In the genomic region with DNA sequence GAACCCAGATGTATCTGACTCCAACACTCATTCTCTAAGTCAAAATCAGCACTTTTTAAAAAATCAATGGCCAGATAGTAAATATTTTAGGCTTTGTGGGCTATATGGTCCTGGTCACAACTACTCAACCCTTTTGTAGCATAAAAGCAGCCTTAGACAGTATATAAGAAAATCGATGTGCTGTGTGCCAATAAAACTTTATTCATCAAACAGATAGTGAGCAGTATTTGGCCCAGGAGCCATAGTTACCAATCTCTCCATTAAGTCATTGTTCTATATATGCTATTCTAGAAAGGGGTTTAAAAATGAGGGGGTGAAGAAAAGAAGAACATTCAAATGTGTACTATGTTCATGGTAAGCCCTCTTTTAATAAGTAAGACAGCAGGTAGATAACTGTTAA, we compare ENCODE assay signal across 22 cellular contexts. TPM values are rescaled to one million over a fixed set of nuclear protein-coding genes. Genes with fewer than 3 reads are reported as not detected.
DNase-seq lines count a peak whose midpoint lies in the region; ATAC-seq, FAIRE-seq and TF ChIP-seq lines count a peak whose summit lies in the region.
"Had no signal": no experiment of that assay in that cellular context is flagged by ENCODE, and none has a peak within 500 bp of the region (broad histone marks: within the 10 kb centered on the region; RNA-seq: fewer than 3 reads in every experiment).

No MANE protein-coding gene starts in this region.

- H3K27me3 ChIP-seq in GM23248 (replicated peaks; ENCODE audit: insufficient read depth) (no peaks in the 10 kb centered on the region), Karpas-422 (ENCODE audit: low read length) (no peaks in the 10 kb centered on the region), GM12878 (replicated peaks in 1 of 2; ENCODE audit: control insufficient read depth in 2 of 2, insufficient read depth in 2 of 2, low read length in 1 of 2) (no peaks in the 10 kb centered on the region)

- no peak for FAIRE-seq in GM12878 (lab: Jason Lieb, UNC)
- FAIRE-seq: A204.1, H54 had no signal

- no peak overlapping the region for H2AFZ ChIP-seq in GM23248
- no peak overlapping the region for H2AFZ ChIP-seq in Karpas-422 (ENCODE audit: low read length)
- no peak overlapping the region for H2AFZ ChIP-seq in GM12878 (ENCODE audit: control insufficient read depth, low read depth, low read length)

- peaks cover 28% of the 10 kb centered on the region for H3K4me1 Mint-ChIP-seq in stimulated activated memory B cell treated with anti-CD40 and anti-IgM and Interleukin-4, amounts not matched to agents 10 μg/mL and 1 μg/mL and 100 μg/mL, for 72 hours
- H3K4me1 Mint-ChIP-seq: CD4-positive, alpha-beta memory T cell had no signal

- H3K9me3 Mint-ChIP-seq in stimulated activated memory B cell treated with anti-CD40 and anti-IgM and Interleukin-4, amounts not matched to agents 10 μg/mL and 1 μg/mL and 100 μg/mL, for 72 hours: no peaks in the 10 kb centered on the region

- no peaks in the 10 kb centered on the region for H4K20me1 ChIP-seq in GM23248 (ENCODE audit: insufficient read depth)
- 0 out of 2 replicates have a peak, but pooled peaks cover 4% of the 10 kb centered on the region for H4K20me1 ChIP-seq in Karpas-422 (ENCODE audit: insufficient read depth, low read depth, low read length)
- H4K20me1 ChIP-seq in GM12878 (ENCODE audit: control insufficient read depth, insufficient read depth): no peaks in the 10 kb centered on the region

- POLR2A ChIA-PET in GM12878 (lab: Charles Lee): no interaction called here

- ATAC-seq in GM12878: no peak
- ATAC-seq in stimulated activated memory B cell treated with anti-CD40 and anti-IgM and Interleukin-4, amounts not matched to agents 10 μg/mL and 1 μg/mL and 100 μg/mL, for 72 hours: no peak
- ATAC-seq in omental fat pad (ENCODE audit: low FRiP score): no peak

- TF ChIP-seq CTCF in GM12878 (IDR thresholded peaks at IDR 0.05 in 2 of 3, conservative IDR thresholded peaks at IDR 0.05 in 1 of 3; ENCODE audit: control insufficient read depth in 2 of 3, extremely low read depth in 1 of 3, insufficient read depth in 1 of 3, low read depth in 3 of 3, low read length in 3 of 3) (no peak), omental fat pad (IDR thresholded peaks at IDR 0.05) (no peak)

- CTCF ChIA-PET in GM12878 (lab: Yijun Ruan, JAX): interaction anchor here (1.9 kb wide), 1 partner anchor 10 kb away, joined by 6 read pairs; no protein-coding TSS in a partner anchor

- in situ Hi-C loops in GM23248 (cut with MboI) (no loop called here), GM12878 (cut with MboI) (no loop called here)

- H3K9ac ChIP-seq in GM23248: no peak overlapping the region
- no peak overlapping the region for H3K9ac ChIP-seq in Karpas-422 (ENCODE audit: low read length)
- H3K9ac ChIP-seq in GM12878 (ENCODE audit: control insufficient read depth, insufficient read depth, low read length): no peak overlapping the region
- H3K9ac ChIP-seq: SK-N-SH had no signal

- H3K4me1 ChIP-seq in GM23248 (ENCODE audit: insufficient read depth): peaks cover 31% of the 10 kb centered on the region
- peaks cover 36% of the 10 kb centered on the region for H3K4me1 ChIP-seq in Karpas-422 (ENCODE audit: low read length)
- H3K4me1 ChIP-seq in GM12878 (ENCODE audit: control insufficient read depth, insufficient read depth, low read length): peaks cover 3% of the 10 kb centered on the region; the same call in 1 of the 2 replicates

- H3K4me3 Mint-ChIP-seq in stimulated activated memory B cell treated with anti-CD40 and anti-IgM and Interleukin-4, amounts not matched to agents 10 μg/mL and 1 μg/mL and 100 μg/mL, for 72 hours: no peak overlapping the region
- H3K4me3 Mint-ChIP-seq: CD4-positive, alpha-beta memory T cell had no signal

- no peak for TF ChIP-seq POLR2A in GM12878 (IDR thresholded peaks at IDR 0.05; ENCODE audit: low read depth, low read length)

- H3K27ac ChIP-seq in GM23248: peak overlapping the region; percentile 71
- H3K27ac ChIP-seq in Karpas-422 (ENCODE audit: low read length): peak overlapping the region; percentile 70
- H3K27ac ChIP-seq in GM12878 (ENCODE audit: control insufficient read depth, insufficient read depth): no peak overlapping the region

- H3K9me2 ChIP-seq in GM23248 (ENCODE audit: insufficient read depth) (no peaks in the 10 kb centered on the region), Karpas-422 (replicated peaks; ENCODE audit: insufficient read depth, low read length) (no peaks in the 10 kb centered on the region)
- H3K9me2 ChIP-seq: SK-N-SH had no signal

- H3K9me3 ChIP-seq in GM23248 (ENCODE audit: low read depth) (no peaks in the 10 kb centered on the region), Karpas-422 (ENCODE audit: low read length) (no peaks in the 10 kb centered on the region; the same call in 1 of the 2 replicates), GM12878 (replicated peaks; ENCODE audit: control insufficient read depth, insufficient read depth, low read length) (no peaks in the 10 kb centered on the region)
- H3K9me3 ChIP-seq: SK-N-SH had no signal

- WGBS in GM23248 (ENCODE audit: low coverage in 1 of 2, low lambda C conversion rate in 2 of 2, missing lambda C conversion rate in 2 of 2), 2 experiments: 83 to 93% methylated on average over 1 of the region's 1 CpG
- WGBS in GM12878 (ENCODE audit: insufficient coverage, insufficient replicate concordance, low lambda C conversion rate, missing lambda C conversion rate): 5% methylated on average over 1 of the region's 1 CpG

- BruUV-seq in GM12878 (replicated peaks; lab: Mats Ljungman, UMichigan): no TSS peak

- TF ChIP-seq EP300 in GM12878 (IDR thresholded peaks at IDR 0.05; ENCODE audit: borderline replicate concordance in 1 of 2, control insufficient read depth in 1 of 2, low read depth in 2 of 2, low read length in 2 of 2): no peak

- H3K79me2 ChIP-seq in GM23248 (ENCODE audit: insufficient read depth) (no peaks in the 10 kb centered on the region), Karpas-422 (ENCODE audit: low read length) (peaks cover 75% of the 10 kb centered on the region), GM12878 (ENCODE audit: control insufficient read depth, insufficient read depth, low read length) (no peaks in the 10 kb centered on the region)

- RAD21 ChIA-PET in GM12878 (lab: Charles Lee; ENCODE audit: unreplicated experiment): no interaction called here

- peaks cover 25% of the 10 kb centered on the region for H3F3A ChIP-seq in GM23248 (ENCODE audit: insufficient read depth)

- no peaks in the 10 kb centered on the region for H3K36me3 Mint-ChIP-seq in stimulated activated memory B cell treated with anti-CD40 and anti-IgM and Interleukin-4, amounts not matched to agents 10 μg/mL and 1 μg/mL and 100 μg/mL, for 72 hours
- H3K36me3 Mint-ChIP-seq: CD4-positive, alpha-beta memory T cell had no signal

- TF ChIP-seq RAD21 in GM12878 (IDR thresholded peaks at IDR 0.05; ENCODE audit: insufficient read depth, low read depth, low read length): no peak

- DNase-seq in GM23248 (no peak), Karpas-422 (peak; percentile 61), GM12878 (ENCODE audit: low read depth, low spot score) (no peak), mucosa of gallbladder (ENCODE audit: low spot score) (no peak), omental fat pad (ENCODE audit: low spot score) (no peak), H4 (ENCODE audit: low spot score) (no peak)
- DNase-seq: C1 segment of cervical spinal cord; CD4-positive, alpha-beta memory T cell; COR-L47; DMS79; GDM1; MV-4-11; NCI-H2029; NCI-H446; NCI-H524 treated with DMSO at 0.1 percent for 48 hours; NCI-H774; SK-N-SH; SW 1271 had no signal

- H3K27me3 Mint-ChIP-seq in stimulated activated memory B cell treated with anti-CD40 and anti-IgM and Interleukin-4, amounts not matched to agents 10 μg/mL and 1 μg/mL and 100 μg/mL, for 72 hours: no peaks in the 10 kb centered on the region

- H3K4me2 ChIP-seq in GM23248 (ENCODE audit: unreplicated experiment) (no peak overlapping the region), Karpas-422 (ENCODE audit: low read depth, low read length, poor library complexity, severe bottlenecking) (peak overlapping the region; percentile 46), GM12878 (ENCODE audit: control insufficient read depth, insufficient read depth) (no peak overlapping the region)
- H3K4me2 ChIP-seq: SK-N-SH had no signal

- SMC1A ChIA-PET in GM12878 (lab: Charles Lee; ENCODE audit: uncharacterized antibody, unreplicated experiment): no interaction called here

- intact Hi-C loops in GM12878 (cut with micrococcal nuclease; ENCODE audit: unreplicated experiment): no loop called here

- H3K27ac Mint-ChIP-seq in stimulated activated memory B cell treated with anti-CD40 and anti-IgM and Interleukin-4, amounts not matched to agents 10 μg/mL and 1 μg/mL and 100 μg/mL, for 72 hours: peak overlapping the region; percentile 90
- H3K27ac Mint-ChIP-seq: CD4-positive, alpha-beta memory T cell; IgD-negative memory B cell had no signal

- H3K36me3 ChIP-seq in GM23248 (ENCODE audit: low read depth) (no peaks in the 10 kb centered on the region), Karpas-422 (ENCODE audit: insufficient read depth, low read length) (peaks cover 55% of the 10 kb centered on the region), GM12878 (ENCODE audit: control insufficient read depth in 2 of 2, insufficient read depth in 2 of 2, low read length in 1 of 2) (no peaks in the 10 kb centered on the region)

- H3K4me3 ChIP-seq in GM23248 (no peak overlapping the region), Karpas-422 (ENCODE audit: low read length) (no peak overlapping the region), GM12878 (no peak overlapping the region)

RNA-seq across cellular contexts. Expression of a gene that starts 18.5 kb away (rescaled TPM):
- 9.0 and 12.5 TPM in 2 replicates for total RNA-seq in GM23248 (2014; rRNA removed; shearing (Covaris generic))
- 4.9 and 5.2 TPM in 2 replicates for polyA plus RNA-seq in GM23248 (2016; fragmentation: Nextera tagmentation; extraction: Ambion mirVana)
- total RNA-seq in Karpas-422 (2014; rRNA removed; shearing (Covaris generic); ENCODE audit: low replicate concordance): 164 and 481 TPM in 2 replicates
- total RNA-seq in GM12878 (2013; cell fraction: nucleolus; rRNA removed): 18.6 TPM in 2 replicates
- total RNA-seq in GM12878 (2014; rRNA removed): 8.2 and 8.8 TPM in 2 replicates
- total RNA-seq in GM12878 (2014; rRNA removed; fragmentation: Illumina TruSeq; extraction: Trizol): 8.8 and 9.4 TPM in 2 replicates
- 9.2 and 9.5 TPM in 2 replicates for total RNA-seq in GM12878 (2021)
- polyA plus RNA-seq in GM12878 (2011; ENCODE audit: low read depth): 2.2 TPM
- polyA plus RNA-seq in GM12878 (2011; rRNA removed): 8.6 and 10.7 TPM in 2 replicates
- 3.8 and 3.9 TPM in 2 replicates for polyA plus RNA-seq in GM12878 (2011; cell fraction: cytosol; rRNA removed)
- 11.8 and 13.2 TPM in 2 replicates for polyA plus RNA-seq in GM12878 (2011; cell fraction: nucleus; rRNA removed)
- polyA plus RNA-seq in GM12878 (2012): 2.6 and 2.9 TPM in 2 replicates
- 8.2 and 9.2 TPM in 2 replicates for polyA plus RNA-seq in GM12878 (2014; fragmentation: Illumina TruSeq; extraction: Trizol)
- polyA plus RNA-seq in GM12878 (2014; fragmentation: Nextera tagmentation; extraction: Ambion mirVana): 1 to 10 TPM; 3.3 to 5.7 TPM
- 4.6 and 5.0 TPM in 2 replicates for polyA plus RNA-seq in GM12878 (2014; rRNA removed)
- polyA plus RNA-seq in GM12878 (2016; fragmentation: Nextera tagmentation; extraction: Ambion mirVana): 1 to 10 TPM; 6.3 to 6.6 TPM
- 11.2 and 12.9 TPM in 2 replicates for polyA minus RNA-seq in GM12878 (2011; rRNA and poly(A)+ RNA removed)
- 2.5 and 3.4 TPM in 2 replicates for polyA minus RNA-seq in GM12878 (2011; cell fraction: cytosol; rRNA and poly(A)+ RNA removed)
- 12.1 and 14.6 TPM in 2 replicates for polyA minus RNA-seq in GM12878 (2011; cell fraction: nucleus; rRNA and poly(A)+ RNA removed)
- total RNA-seq in mucosa of gallbladder: 19.6 TPM
- total RNA-seq in omental fat pad: 100 to 1,000 TPM; 140 to 448 (median 241) TPM
- 5.7 and 8.4 TPM in 2 replicates for total RNA-seq in H4 (2014; rRNA removed; shearing (Covaris generic))
